In genomic region chr6:135180458-135181332, GRCh38 we compare ENCODE assay signal across 8 cellular contexts. TPM values are rescaled to one million over a fixed set of nuclear protein-coding genes. Genes with fewer than 3 reads are reported as not detected.
DNase-seq lines count a peak whose midpoint lies in the region; ATAC-seq and TF ChIP-seq lines count a peak whose summit lies in the region.

MYB (plus strand) TSS chr6:135181308; CDS start chr6:135181514, 206 bp downstream.

- H2BK12ac ChIP-seq in mesenchymal stem cell (ENCODE audit: low read length in 2 of 2) = no peak within 1 kb of the TSS

- H3K36me3 ChIP-seq in CD8-positive, alpha-beta T cell (ENCODE audit: insufficient read depth, low read length) = no peaks in the 10 kb centered on the region
- H3K36me3 ChIP-seq in mesenchymal stem cell (ENCODE audit: control insufficient read depth in 1 of 2, insufficient read depth in 2 of 2, low read depth in 1 of 2, low read length in 2 of 2) = no peaks in the 10 kb centered on the region

- peak within 1 kb of the TSS; percentile 50 for H2BK120ac ChIP-seq in mesenchymal stem cell (ENCODE audit: low read depth, low read length)

- no peaks in the 10 kb centered on the region for H3K27me3 ChIP-seq in CD8-positive, alpha-beta T cell (ENCODE audit: insufficient read depth, low read length)
- H3K27me3 ChIP-seq in mesenchymal stem cell (ENCODE audit: control insufficient read depth in 1 of 2, insufficient read depth in 1 of 2, low read length in 2 of 2) = peaks cover 20 to 21% of the 10 kb centered on the region in 2 experiments

- H3K4ac ChIP-seq in mesenchymal stem cell (ENCODE audit: low read depth in 1 of 2, low read length in 2 of 2) = peak within 1 kb of the TSS in 1 of 2 experiments; percentile 2

- peak within 1 kb of the TSS; percentile 72 for H3K4me3 ChIP-seq in CD8-positive, alpha-beta T cell (ENCODE audit: low read depth, low read length)
- H3K4me3 ChIP-seq in mesenchymal stem cell (ENCODE audit: insufficient read depth in 1 of 2, low read depth in 1 of 2, low read length in 2 of 2) = peak within 1 kb of the TSS; percentile 63 to 82

- H3K18ac ChIP-seq in mesenchymal stem cell (ENCODE audit: low read depth in 1 of 2, low read length in 2 of 2) = peak within 1 kb of the TSS in 1 of 2 experiments; percentile 82

- DNase-seq in CD8-positive, alpha-beta T cell = peak; percentile 43 to 83 (median 70)
- peak; percentile 62 for DNase-seq in HK-2 (ENCODE audit: unreplicated experiment)
- DNase-seq in NCI-H748 treated with DMSO at 0.1 percent for 48 hours (lab: John Stamatoyannopoulos, UW) = peak; percentile 75
- peak; percentile 77 for DNase-seq in activated CD4-positive, alpha-beta T cell treated with anti-CD3 and anti-CD28 coated beads, Interleukin-2, amount 10 ng/mL, durations not matched to agents 7 days and 5 days
- DNase-seq in ecto neural progenitor cell (ENCODE audit: low spot score) = peak; percentile 79
- peak; percentile 49 for DNase-seq in mesenchymal stem cell
- peak; percentile 82 for DNase-seq in stimulated activated CD8-positive, alpha-beta memory T cell treated with anti-CD3 and anti-CD28 coated beads, Interleukin-4, amount 100 ng/mL, for 48 hours

- H2BK5ac ChIP-seq in mesenchymal stem cell (ENCODE audit: low read depth, low read length, poor library complexity, severe bottlenecking) = no peak within 1 kb of the TSS

- H2BK15ac ChIP-seq in mesenchymal stem cell (ENCODE audit: low read depth, poor library complexity, severe bottlenecking) = no peak within 1 kb of the TSS

- peaks cover 24% of the 10 kb centered on the region for H3K4me1 Mint-ChIP-seq in CD8-positive, alpha-beta T cell (ENCODE audit: low read depth)
- peaks cover 36% of the 10 kb centered on the region for H3K4me1 Mint-ChIP-seq in activated CD4-positive, alpha-beta T cell treated with anti-CD3 and anti-CD28 coated beads, Interleukin-2, amount 10 ng/mL, durations not matched to agents 7 days and 5 days

- H3K9ac ChIP-seq in mesenchymal stem cell (ENCODE audit: low read length) = peak within 1 kb of the TSS; percentile 64

- no peaks in the 10 kb centered on the region for H3K9me3 Mint-ChIP-seq in CD8-positive, alpha-beta T cell
- H3K9me3 Mint-ChIP-seq in activated CD4-positive, alpha-beta T cell treated with anti-CD3 and anti-CD28 coated beads, Interleukin-2, amount 10 ng/mL, durations not matched to agents 7 days and 5 days = no peaks in the 10 kb centered on the region

- CTCF ChIA-PET in CD8-positive, alpha-beta T cell (lab: Charles Lee) = interaction anchor here (0.6 to 5.0 kb wide), 6 partner anchors 18 to 1000 kb away, joined by 3 to 64 read pairs (median 3); no protein-coding TSS in a partner anchor
- CTCF ChIA-PET in activated CD4-positive, alpha-beta T cell treated with anti-CD3 and anti-CD28 coated beads, Interleukin-2, amount 10 ng/mL, durations not matched to agents 7 days and 5 days (lab: Charles Lee) = interaction anchor here (1.0 to 2.0 kb wide), 5 partner anchors 24 to 141 kb away, joined by 3 to 7 read pairs (median 4); no protein-coding TSS in a partner anchor

- peaks cover 9% of the 10 kb centered on the region for H3K4me1 ChIP-seq in CD8-positive, alpha-beta T cell (ENCODE audit: insufficient read depth, low read length)
- H3K4me1 ChIP-seq in mesenchymal stem cell (ENCODE audit: control insufficient read depth, insufficient read depth, low read depth, low read length) = peaks cover 25% of the 10 kb centered on the region

- no peak within 1 kb of the TSS for H2AK5ac ChIP-seq in mesenchymal stem cell (ENCODE audit: low read length, severe bottlenecking)

- under 1% methylated on average over 46 of the region's 83 CpGs for WGBS in mesenchymal stem cell

- peaks cover 9% of the 10 kb centered on the region for H3K36me3 Mint-ChIP-seq in CD8-positive, alpha-beta T cell
- H3K36me3 Mint-ChIP-seq in activated CD4-positive, alpha-beta T cell treated with anti-CD3 and anti-CD28 coated beads, Interleukin-2, amount 10 ng/mL, durations not matched to agents 7 days and 5 days (ENCODE audit: low read depth) = peaks cover 4% of the 10 kb centered on the region

- no peaks in the 10 kb centered on the region for H3K9me3 ChIP-seq in CD8-positive, alpha-beta T cell (ENCODE audit: low read length)
- H3K9me3 ChIP-seq in mesenchymal stem cell (ENCODE audit: control insufficient read depth, low read length) = no peaks in the 10 kb centered on the region

- H3K4me3 Mint-ChIP-seq in CD8-positive, alpha-beta T cell = peak within 1 kb of the TSS; percentile 91
- H3K4me3 Mint-ChIP-seq in activated CD4-positive, alpha-beta T cell treated with anti-CD3 and anti-CD28 coated beads, Interleukin-2, amount 10 ng/mL, durations not matched to agents 7 days and 5 days = peak within 1 kb of the TSS; percentile 83

- peak within 1 kb of the TSS; percentile 91 for H3K27ac Mint-ChIP-seq in CD8-positive, alpha-beta T cell
- H3K27ac Mint-ChIP-seq in activated CD4-positive, alpha-beta T cell treated with anti-CD3 and anti-CD28 coated beads, Interleukin-2, amount 10 ng/mL, durations not matched to agents 7 days and 5 days = peak within 1 kb of the TSS; percentile 89

- ATAC-seq in CD8-positive, alpha-beta T cell = peak; percentile 49
- peak; percentile 37 for ATAC-seq in GM19455 (IDR thresholded peaks at IDR 0.05; ENCODE audit: unreplicated experiment)

- POLR2A ChIA-PET in CD8-positive, alpha-beta T cell (lab: Charles Lee) = interaction anchor here (0.6 to 4.5 kb wide), 9 partner anchors 13 to 1109 kb away, joined by 3 to 25 read pairs (median 4); partner anchors contain the start of genes BCLAF1 and HBS1L
- POLR2A ChIA-PET in activated CD4-positive, alpha-beta T cell treated with anti-CD3 and anti-CD28 coated beads, Interleukin-2, amount 10 ng/mL, durations not matched to agents 7 days and 5 days (lab: Charles Lee) = interaction anchor here (0.6 to 1.4 kb wide), 5 partner anchors 36 to 126 kb away, joined by 3 to 5 read pairs (median 4); partner anchors contain the start of gene HBS1L

- H4K8ac ChIP-seq in mesenchymal stem cell (ENCODE audit: low read length) = peak within 1 kb of the TSS; percentile 51

- H3K23ac ChIP-seq in mesenchymal stem cell (ENCODE audit: low read length in 2 of 2) = peak within 1 kb of the TSS in 1 of 2 experiments; percentile 95

- no peaks in the 10 kb centered on the region for H3K79me1 ChIP-seq in mesenchymal stem cell (replicated peaks; ENCODE audit: low read length, poor library complexity, severe bottlenecking)

- H3K14ac ChIP-seq in mesenchymal stem cell (ENCODE audit: low read length in 2 of 2) = peak within 1 kb of the TSS in 1 of 2 experiments; percentile 84

- intact Hi-C loops in CD8-positive, alpha-beta T cell (cut with DNase I, micrococcal nuclease) = loop anchor here (2.0 to 10.0 kb wide), 8 partner anchors 16 to 1612 kb away; partner anchors contain the start of genes AHI1 (in 1 of the 2), BCLAF1 (in 1 of the 2) and MAP3K5 (in 1 of the 2)

- H3K4me2 ChIP-seq in mesenchymal stem cell (ENCODE audit: low read length, poor library complexity, severe bottlenecking) = peak within 1 kb of the TSS; percentile 96

- no peak for TF ChIP-seq CTCF in CD8-positive, alpha-beta T cell (IDR thresholded peaks at IDR 0.05)

- no peaks in the 10 kb centered on the region for H3K27me3 Mint-ChIP-seq in CD8-positive, alpha-beta T cell (ENCODE audit: low read depth)
- no peaks in the 10 kb centered on the region for H3K27me3 Mint-ChIP-seq in activated CD4-positive, alpha-beta T cell treated with anti-CD3 and anti-CD28 coated beads, Interleukin-2, amount 10 ng/mL, durations not matched to agents 7 days and 5 days

- H3K27ac ChIP-seq in CD8-positive, alpha-beta T cell (ENCODE audit: low read depth, low read length) = peak within 1 kb of the TSS; percentile 50
- no peak within 1 kb of the TSS for H3K27ac ChIP-seq in mesenchymal stem cell (ENCODE audit: low read length, poor library complexity, severe bottlenecking)

- no peak within 1 kb of the TSS for H4K91ac ChIP-seq in mesenchymal stem cell (ENCODE audit: low read length)

- H2AFZ ChIP-seq in mesenchymal stem cell (ENCODE audit: low read depth, low read length) = peak within 1 kb of the TSS; percentile 37

RNA-seq across cellular contexts. Expression of gene MYB, which starts in this region (rescaled TPM):
- total RNA-seq in CD8-positive, alpha-beta T cell = 1 to 10 TPM; 3.7 to 4.7 TPM
- total RNA-seq in activated CD4-positive, alpha-beta T cell treated with anti-CD3 and anti-CD28 coated beads, Interleukin-2, amount 10 ng/mL, durations not matched to agents 7 days and 5 days = 10 to 100 TPM; 12.6 to 13.5 TPM
- 1.1 TPM for polyA plus RNA-seq in mesenchymal stem cell (2013, experiment 1 of 2)
- 0.88 TPM for polyA plus RNA-seq in mesenchymal stem cell (2013, experiment 2 of 2)
